ENCODE assay signal across 1 cellular context in genomic region chr6:170093276-170093657, GRCh38.
TF ChIP-seq lines count a peak whose summit lies in the region.

No MANE protein-coding gene starts in this region.

TF ChIP-seq in HepG2, 621 proteins besides CTCF, POLR2A, EP300 and RAD21:
- TF ChIP-seq MLXIP (CRISPR knock-in tag; IDR thresholded peaks at IDR 0.05; ENCODE audit: borderline replicate concordance) (no peak), YEATS2 (CRISPR knock-in tag; IDR thresholded peaks at IDR 0.05; ENCODE audit: borderline replicate concordance) (no peak), NCOA2 (CRISPR knock-in tag; IDR thresholded peaks at IDR 0.05) (no peak), SUZ12 (IDR thresholded peaks at IDR 0.05; ENCODE audit: low read depth, low read length) (no peak), NR3C1 (CRISPR knock-in tag; IDR thresholded peaks at IDR 0.05) (no peak), ZNF720 (CRISPR knock-in tag; IDR thresholded peaks at IDR 0.05) (no peak), MBNL3 (CRISPR knock-in tag; conservative IDR thresholded peaks at IDR 0.05) (no peak), ZNF672 (CRISPR knock-in tag; IDR thresholded peaks at IDR 0.05) (no peak), EHMT2 (IDR thresholded peaks at IDR 0.05; ENCODE audit: borderline replicate concordance, low read depth, low read length) (no peak), RBAK (CRISPR knock-in tag; IDR thresholded peaks at IDR 0.05) (no peak)
